ENCODE assay signal across 9 cellular contexts in genomic region chr3:54085936-54086335, GRCh38.
"Had no signal": no experiment of that assay in that cellular context is flagged by ENCODE, and none has a peak within 500 bp of the region (broad histone marks: within the 10 kb centered on the region; RNA-seq: fewer than 3 reads in every experiment).

No MANE protein-coding gene starts in this region.

- H3K36me3 ChIP-seq: HAP-1 had no signal

- ATAC-seq: GM23338, HCT116 had no signal

- H3K9me3 ChIP-seq: HAP-1 had no signal

- H3K4me3 Mint-ChIP-seq: GM23338, H9, HFFc6 had no signal

- H3K4me3 ChIP-seq: GM23248, GM23338, HAP-1 had no signal

- H3K9me3 Mint-ChIP-seq: GM23338, H9 had no signal

- DNase-seq: GM23248, GOT3, H7, H9, HCEC 1CT, HFFc6 had no signal

- H3K27ac Mint-ChIP-seq: GM23338, H9, HFFc6 had no signal

- H3K27ac ChIP-seq: GM23248 had no signal
